ENCODE assay signal across 1 cellular context in the genomic region with DNA sequence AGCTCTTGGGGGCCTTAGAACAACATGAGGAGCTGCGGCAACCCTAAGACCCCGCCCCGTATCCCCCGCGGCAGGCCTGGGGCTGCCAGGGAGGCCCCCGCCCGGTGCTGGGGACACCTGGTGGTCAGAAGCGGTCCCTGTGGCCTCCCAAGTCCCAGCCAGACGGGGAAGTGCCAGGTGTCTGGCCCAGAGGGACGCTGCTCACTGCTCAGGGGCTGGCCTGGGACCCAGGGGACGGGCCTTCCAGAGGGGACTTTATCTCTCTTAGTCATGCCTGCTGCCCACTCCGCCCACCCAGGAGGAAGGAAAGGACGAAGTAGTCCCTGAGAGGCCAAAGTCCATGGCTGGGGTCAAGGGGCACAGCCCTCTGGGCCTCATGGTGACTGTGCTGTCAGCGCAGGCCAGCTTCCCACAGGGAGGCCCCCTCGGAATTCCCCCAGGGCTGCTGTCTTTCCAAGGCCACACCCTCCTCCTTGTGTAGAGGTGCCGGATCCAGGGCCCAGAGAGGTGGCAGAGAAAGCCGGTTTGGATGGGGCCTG.
TF ChIP-seq lines count a peak whose summit lies in the region.

No MANE protein-coding gene starts in this region.

TF ChIP-seq in HepG2, 621 proteins besides CTCF, POLR2A, EP300 and RAD21 (continued from another document and continues in another):
- TF ChIP-seq, protein P1, sequence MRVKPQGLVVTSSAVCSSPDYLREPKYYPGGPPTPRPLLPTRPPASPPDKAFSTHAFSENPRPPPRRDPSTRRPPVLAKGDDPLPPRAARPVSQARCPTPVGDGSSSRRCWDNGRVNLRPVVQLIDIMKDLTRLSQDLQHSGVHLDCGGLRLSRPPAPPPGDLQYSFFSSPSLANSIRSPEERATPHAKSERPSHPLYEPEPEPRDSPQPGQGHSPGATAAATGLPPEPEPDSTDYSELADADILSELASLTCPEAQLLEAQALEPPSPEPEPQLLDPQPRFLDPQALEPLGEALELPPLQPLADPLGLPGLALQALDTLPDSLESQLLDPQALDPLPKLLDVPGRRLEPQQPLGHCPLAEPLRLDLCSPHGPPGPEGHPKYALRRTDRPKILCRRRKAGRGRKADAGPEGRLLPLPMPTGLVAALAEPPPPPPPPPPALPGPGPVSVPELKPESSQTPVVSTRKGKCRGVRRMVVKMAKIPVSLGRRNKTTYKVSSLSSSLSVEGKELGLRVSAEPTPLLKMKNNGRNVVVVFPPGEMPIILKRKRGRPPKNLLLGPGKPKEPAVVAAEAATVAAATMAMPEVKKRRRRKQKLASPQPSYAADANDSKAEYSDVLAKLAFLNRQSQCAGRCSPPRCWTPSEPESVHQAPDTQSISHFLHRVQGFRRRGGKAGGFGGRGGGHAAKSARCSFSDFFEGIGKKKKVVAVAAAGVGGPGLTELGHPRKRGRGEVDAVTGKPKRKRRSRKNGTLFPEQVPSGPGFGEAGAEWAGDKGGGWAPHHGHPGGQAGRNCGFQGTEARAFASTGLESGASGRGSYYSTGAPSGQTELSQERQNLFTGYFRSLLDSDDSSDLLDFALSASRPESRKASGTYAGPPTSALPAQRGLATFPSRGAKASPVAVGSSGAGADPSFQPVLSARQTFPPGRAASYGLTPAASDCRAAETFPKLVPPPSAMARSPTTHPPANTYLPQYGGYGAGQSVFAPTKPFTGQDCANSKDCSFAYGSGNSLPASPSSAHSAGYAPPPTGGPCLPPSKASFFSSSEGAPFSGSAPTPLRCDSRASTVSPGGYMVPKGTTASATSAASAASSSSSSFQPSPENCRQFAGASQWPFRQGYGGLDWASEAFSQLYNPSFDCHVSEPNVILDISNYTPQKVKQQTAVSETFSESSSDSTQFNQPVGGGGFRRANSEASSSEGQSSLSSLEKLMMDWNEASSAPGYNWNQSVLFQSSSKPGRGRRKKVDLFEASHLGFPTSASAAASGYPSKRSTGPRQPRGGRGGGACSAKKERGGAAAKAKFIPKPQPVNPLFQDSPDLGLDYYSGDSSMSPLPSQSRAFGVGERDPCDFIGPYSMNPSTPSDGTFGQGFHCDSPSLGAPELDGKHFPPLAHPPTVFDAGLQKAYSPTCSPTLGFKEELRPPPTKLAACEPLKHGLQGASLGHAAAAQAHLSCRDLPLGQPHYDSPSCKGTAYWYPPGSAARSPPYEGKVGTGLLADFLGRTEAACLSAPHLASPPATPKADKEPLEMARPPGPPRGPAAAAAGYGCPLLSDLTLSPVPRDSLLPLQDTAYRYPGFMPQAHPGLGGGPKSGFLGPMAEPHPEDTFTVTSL (CRISPR knock-in tag; IDR thresholded peaks at IDR 0.05; ENCODE audit: borderline replicate concordance): no peak; the same call in 1 of the 2 replicates
- TF ChIP-seq, protein P2, sequence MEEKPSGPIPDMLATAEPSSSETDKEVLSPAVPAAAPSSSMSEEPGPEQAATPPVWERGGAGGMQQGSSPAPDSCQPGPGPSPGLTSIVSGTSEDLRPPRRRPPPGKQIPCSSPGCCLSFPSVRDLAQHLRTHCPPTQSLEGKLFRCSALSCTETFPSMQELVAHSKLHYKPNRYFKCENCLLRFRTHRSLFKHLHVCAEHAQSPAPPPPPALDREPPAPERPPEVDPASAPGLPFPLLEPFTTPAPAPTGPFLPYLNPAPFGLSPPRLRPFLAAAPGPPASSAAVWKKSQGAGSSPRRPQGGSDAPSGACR (CRISPR knock-in tag; IDR thresholded peaks at IDR 0.05): no peak
- no peak for TF ChIP-seq MYNN (CRISPR knock-in tag; IDR thresholded peaks at IDR 0.05; ENCODE audit: low read depth)
- no peak for TF ChIP-seq ZNF7 (CRISPR knock-in tag; IDR thresholded peaks at IDR 0.05)
- no peak for TF ChIP-seq ZNF557 (CRISPR knock-in tag; IDR thresholded peaks at IDR 0.05)
- TF ChIP-seq, protein P3, sequence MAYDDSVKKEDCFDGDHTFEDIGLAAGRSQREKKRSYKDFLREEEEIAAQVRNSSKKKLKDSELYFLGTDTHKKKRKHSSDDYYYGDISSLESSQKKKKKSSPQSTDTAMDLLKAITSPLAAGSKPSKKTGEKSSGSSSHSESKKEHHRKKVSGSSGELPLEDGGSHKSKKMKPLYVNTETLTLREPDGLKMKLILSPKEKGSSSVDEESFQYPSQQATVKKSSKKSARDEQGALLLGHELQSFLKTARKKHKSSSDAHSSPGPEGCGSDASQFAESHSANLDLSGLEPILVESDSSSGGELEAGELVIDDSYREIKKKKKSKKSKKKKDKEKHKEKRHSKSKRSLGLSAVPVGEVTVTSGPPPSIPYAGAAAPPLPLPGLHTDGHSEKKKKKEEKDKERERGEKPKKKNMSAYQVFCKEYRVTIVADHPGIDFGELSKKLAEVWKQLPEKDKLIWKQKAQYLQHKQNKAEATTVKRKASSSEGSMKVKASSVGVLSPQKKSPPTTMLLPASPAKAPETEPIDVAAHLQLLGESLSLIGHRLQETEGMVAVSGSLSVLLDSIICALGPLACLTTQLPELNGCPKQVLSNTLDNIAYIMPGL (CRISPR knock-in tag; IDR thresholded peaks at IDR 0.05; ENCODE audit: borderline replicate concordance in 1 of 2, low read depth in 1 of 2): 0 out of 4 replicates have a peak, but pooled peaks of 1 of the 2 experiments have one; percentile 21
- TF ChIP-seq, protein P4, sequence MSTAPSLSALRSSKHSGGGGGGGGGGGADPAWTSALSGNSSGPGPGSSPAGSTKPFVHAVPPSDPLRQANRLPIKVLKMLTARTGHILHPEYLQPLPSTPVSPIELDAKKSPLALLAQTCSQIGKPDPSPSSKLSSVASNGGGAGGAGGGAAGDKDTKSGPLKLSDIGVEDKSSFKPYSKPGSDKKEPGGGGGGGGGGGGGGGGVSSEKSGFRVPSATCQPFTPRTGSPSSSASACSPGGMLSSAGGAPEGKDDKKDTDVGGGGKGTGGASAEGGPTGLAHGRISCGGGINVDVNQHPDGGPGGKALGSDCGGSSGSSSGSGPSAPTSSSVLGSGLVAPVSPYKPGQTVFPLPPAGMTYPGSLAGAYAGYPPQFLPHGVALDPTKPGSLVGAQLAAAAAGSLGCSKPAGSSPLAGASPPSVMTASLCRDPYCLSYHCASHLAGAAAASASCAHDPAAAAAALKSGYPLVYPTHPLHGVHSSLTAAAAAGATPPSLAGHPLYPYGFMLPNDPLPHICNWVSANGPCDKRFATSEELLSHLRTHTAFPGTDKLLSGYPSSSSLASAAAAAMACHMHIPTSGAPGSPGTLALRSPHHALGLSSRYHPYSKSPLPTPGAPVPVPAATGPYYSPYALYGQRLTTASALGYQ (CRISPR knock-in tag; IDR thresholded peaks at IDR 0.05): no peak
- no peak for TF ChIP-seq ZSCAN9 (CRISPR knock-in tag; IDR thresholded peaks at IDR 0.05; ENCODE audit: borderline replicate concordance)
- TF ChIP-seq, protein P5, sequence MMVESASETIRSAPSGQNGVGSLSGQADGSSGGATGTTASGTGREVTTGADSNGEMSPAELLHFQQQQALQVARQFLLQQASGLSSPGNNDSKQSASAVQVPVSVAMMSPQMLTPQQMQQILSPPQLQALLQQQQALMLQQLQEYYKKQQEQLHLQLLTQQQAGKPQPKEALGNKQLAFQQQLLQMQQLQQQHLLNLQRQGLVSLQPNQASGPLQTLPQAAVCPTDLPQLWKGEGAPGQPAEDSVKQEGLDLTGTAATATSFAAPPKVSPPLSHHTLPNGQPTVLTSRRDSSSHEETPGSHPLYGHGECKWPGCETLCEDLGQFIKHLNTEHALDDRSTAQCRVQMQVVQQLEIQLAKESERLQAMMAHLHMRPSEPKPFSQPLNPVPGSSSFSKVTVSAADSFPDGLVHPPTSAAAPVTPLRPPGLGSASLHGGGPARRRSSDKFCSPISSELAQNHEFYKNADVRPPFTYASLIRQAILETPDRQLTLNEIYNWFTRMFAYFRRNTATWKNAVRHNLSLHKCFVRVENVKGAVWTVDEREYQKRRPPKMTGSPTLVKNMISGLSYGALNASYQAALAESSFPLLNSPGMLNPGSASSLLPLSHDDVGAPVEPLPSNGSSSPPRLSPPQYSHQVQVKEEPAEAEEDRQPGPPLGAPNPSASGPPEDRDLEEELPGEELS (CRISPR knock-in tag; IDR thresholded peaks at IDR 0.05): peak; percentile 37; the same call in 1 of the 2 replicates
- TF ChIP-seq PAWR (CRISPR knock-in tag; IDR thresholded peaks at IDR 0.05; ENCODE audit: borderline replicate concordance): no peak
- TF ChIP-seq, protein P6, sequence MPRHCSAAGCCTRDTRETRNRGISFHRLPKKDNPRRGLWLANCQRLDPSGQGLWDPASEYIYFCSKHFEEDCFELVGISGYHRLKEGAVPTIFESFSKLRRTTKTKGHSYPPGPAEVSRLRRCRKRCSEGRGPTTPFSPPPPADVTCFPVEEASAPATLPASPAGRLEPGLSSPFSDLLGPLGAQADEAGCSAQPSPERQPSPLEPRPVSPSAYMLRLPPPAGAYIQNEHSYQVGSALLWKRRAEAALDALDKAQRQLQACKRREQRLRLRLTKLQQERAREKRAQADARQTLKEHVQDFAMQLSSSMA (CRISPR knock-in tag; IDR thresholded peaks at IDR 0.05): no peak
- peak; percentile 74 for TF ChIP-seq HNRNPL (IDR thresholded peaks at IDR 0.05; ENCODE audit: low read depth, low read length)
- no peak for TF ChIP-seq ATF1 (CRISPR knock-in tag; IDR thresholded peaks at IDR 0.05)
- no peak for TF ChIP-seq ZFP36 (IDR thresholded peaks at IDR 0.05; ENCODE audit: borderline replicate concordance, low read depth, low read length, partially characterized antibody)
- TF ChIP-seq RXRA (CRISPR knock-in tag; IDR thresholded peaks at IDR 0.05): peak; percentile 76
- peak; percentile 75; the same call in 1 of the 2 replicates for TF ChIP-seq SMAD1 (CRISPR knock-in tag; IDR thresholded peaks at IDR 0.05; ENCODE audit: borderline replicate concordance, low read depth)
- no peak for TF ChIP-seq REL (CRISPR knock-in tag; conservative IDR thresholded peaks at IDR 0.05)
- no peak for TF ChIP-seq ONECUT2 (CRISPR knock-in tag; IDR thresholded peaks at IDR 0.05)
- no peak for TF ChIP-seq ZFP36L2 (CRISPR knock-in tag; IDR thresholded peaks at IDR 0.05)
- TF ChIP-seq, protein P7, sequence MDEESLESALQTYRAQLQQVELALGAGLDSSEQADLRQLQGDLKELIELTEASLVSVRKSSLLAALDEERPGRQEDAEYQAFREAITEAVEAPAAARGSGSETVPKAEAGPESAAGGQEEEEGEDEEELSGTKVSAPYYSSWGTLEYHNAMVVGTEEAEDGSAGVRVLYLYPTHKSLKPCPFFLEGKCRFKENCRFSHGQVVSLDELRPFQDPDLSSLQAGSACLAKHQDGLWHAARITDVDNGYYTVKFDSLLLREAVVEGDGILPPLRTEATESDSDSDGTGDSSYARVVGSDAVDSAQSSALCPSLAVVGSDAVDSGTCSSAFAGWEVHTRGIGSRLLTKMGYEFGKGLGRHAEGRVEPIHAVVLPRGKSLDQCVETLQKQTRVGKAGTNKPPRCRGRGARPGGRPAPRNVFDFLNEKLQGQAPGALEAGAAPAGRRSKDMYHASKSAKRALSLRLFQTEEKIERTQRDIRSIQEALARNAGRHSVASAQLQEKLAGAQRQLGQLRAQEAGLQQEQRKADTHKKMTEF (CRISPR knock-in tag; IDR thresholded peaks at IDR 0.05): 0 out of 2 replicates have a peak, but pooled peaks have one; percentile 28
- TF ChIP-seq TP53 (CRISPR knock-in tag; conservative IDR thresholded peaks at IDR 0.05): no peak
- TF ChIP-seq ZNF354B (CRISPR knock-in tag; IDR thresholded peaks at IDR 0.05): no peak
- TF ChIP-seq, protein P8, sequence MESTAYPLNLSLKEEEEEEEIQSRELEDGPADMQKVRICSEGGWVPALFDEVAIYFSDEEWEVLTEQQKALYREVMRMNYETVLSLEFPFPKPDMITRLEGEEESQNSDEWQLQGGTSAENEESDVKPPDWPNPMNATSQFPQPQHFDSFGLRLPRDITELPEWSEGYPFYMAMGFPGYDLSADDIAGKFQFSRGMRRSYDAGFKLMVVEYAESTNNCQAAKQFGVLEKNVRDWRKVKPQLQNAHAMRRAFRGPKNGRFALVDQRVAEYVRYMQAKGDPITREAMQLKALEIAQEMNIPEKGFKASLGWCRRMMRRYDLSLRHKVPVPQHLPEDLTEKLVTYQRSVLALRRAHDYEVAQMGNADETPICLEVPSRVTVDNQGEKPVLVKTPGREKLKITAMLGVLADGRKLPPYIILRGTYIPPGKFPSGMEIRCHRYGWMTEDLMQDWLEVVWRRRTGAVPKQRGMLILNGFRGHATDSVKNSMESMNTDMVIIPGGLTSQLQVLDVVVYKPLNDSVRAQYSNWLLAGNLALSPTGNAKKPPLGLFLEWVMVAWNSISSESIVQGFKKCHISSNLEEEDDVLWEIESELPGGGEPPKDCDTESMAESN (CRISPR knock-in tag; conservative IDR thresholded peaks at IDR 0.05): no peak
- TF ChIP-seq PTBP1 (IDR thresholded peaks at IDR 0.05; ENCODE audit: low read depth, low read length, poor library complexity, severe bottlenecking): no peak
- TF ChIP-seq, protein P9, sequence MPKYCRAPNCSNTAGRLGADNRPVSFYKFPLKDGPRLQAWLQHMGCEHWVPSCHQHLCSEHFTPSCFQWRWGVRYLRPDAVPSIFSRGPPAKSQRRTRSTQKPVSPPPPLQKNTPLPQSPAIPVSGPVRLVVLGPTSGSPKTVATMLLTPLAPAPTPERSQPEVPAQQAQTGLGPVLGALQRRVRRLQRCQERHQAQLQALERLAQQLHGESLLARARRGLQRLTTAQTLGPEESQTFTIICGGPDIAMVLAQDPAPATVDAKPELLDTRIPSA (CRISPR knock-in tag; IDR thresholded peaks at IDR 0.05; ENCODE audit: borderline replicate concordance): no peak
- no peak for TF ChIP-seq TCF12 (IDR thresholded peaks at IDR 0.05)
- TF ChIP-seq TCF12 (CRISPR knock-in tag; IDR thresholded peaks at IDR 0.05): no peak
- TF ChIP-seq SP5 (CRISPR knock-in tag; IDR thresholded peaks at IDR 0.05; ENCODE audit: borderline replicate concordance, low read depth): peak; percentile 74; the same call in 1 of the 2 replicates
- no peak for TF ChIP-seq NFIB (CRISPR knock-in tag; IDR thresholded peaks at IDR 0.05; ENCODE audit: borderline replicate concordance)
- TF ChIP-seq ZEB1 (IDR thresholded peaks at IDR 0.05; ENCODE audit: insufficient replicate concordance, low read depth): no peak
- TF ChIP-seq ZNF326 (CRISPR knock-in tag; IDR thresholded peaks at IDR 0.05; ENCODE audit: borderline replicate concordance): no peak
- TF ChIP-seq, protein P10, sequence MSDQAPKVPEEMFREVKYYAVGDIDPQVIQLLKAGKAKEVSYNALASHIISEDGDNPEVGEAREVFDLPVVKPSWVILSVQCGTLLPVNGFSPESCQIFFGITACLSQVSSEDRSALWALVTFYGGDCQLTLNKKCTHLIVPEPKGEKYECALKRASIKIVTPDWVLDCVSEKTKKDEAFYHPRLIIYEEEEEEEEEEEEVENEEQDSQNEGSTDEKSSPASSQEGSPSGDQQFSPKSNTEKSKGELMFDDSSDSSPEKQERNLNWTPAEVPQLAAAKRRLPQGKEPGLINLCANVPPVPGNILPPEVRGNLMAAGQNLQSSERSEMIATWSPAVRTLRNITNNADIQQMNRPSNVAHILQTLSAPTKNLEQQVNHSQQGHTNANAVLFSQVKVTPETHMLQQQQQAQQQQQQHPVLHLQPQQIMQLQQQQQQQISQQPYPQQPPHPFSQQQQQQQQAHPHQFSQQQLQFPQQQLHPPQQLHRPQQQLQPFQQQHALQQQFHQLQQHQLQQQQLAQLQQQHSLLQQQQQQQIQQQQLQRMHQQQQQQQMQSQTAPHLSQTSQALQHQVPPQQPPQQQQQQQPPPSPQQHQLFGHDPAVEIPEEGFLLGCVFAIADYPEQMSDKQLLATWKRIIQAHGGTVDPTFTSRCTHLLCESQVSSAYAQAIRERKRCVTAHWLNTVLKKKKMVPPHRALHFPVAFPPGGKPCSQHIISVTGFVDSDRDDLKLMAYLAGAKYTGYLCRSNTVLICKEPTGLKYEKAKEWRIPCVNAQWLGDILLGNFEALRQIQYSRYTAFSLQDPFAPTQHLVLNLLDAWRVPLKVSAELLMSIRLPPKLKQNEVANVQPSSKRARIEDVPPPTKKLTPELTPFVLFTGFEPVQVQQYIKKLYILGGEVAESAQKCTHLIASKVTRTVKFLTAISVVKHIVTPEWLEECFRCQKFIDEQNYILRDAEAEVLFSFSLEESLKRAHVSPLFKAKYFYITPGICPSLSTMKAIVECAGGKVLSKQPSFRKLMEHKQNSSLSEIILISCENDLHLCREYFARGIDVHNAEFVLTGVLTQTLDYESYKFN (CRISPR knock-in tag; conservative IDR thresholded peaks at IDR 0.05): peak; percentile 94
- no peak for TF ChIP-seq ATAD3A (CRISPR knock-in tag; IDR thresholded peaks at IDR 0.05)
- TF ChIP-seq NCOR1 (IDR thresholded peaks at IDR 0.05; ENCODE audit: borderline replicate concordance, low read length): peak; percentile 82; the same call in 1 of the 2 replicates
